ENCODE assay signal across 14 cellular contexts in genomic region chr2:233209978-233210680, GRCh38. TPM values are rescaled to one million over a fixed set of nuclear protein-coding genes. Genes with fewer than 3 reads are reported as not detected.
A peak's percentile ranks its signal among the peaks of the same experiment; 100 is the strongest.
DNase-seq lines count a peak whose midpoint lies in the region; ATAC-seq, FAIRE-seq and TF ChIP-seq lines count a peak whose summit lies in the region.
"Had no signal": no experiment of that assay in that cellular context is flagged by ENCODE, and none has a peak within 500 bp of the region (broad histone marks: within the 10 kb centered on the region; RNA-seq: fewer than 3 reads in every experiment).

No MANE protein-coding gene starts in this region.

- H2BK120ac ChIP-seq in mesenchymal stem cell (ENCODE audit: low read depth, low read length) = no peak overlapping the region

- H3K9me3 Mint-ChIP-seq in astrocyte (ENCODE audit: unreplicated experiment) = peaks cover 1% of the 10 kb centered on the region

- no peak overlapping the region for H2AFZ ChIP-seq in astrocyte (ENCODE audit: low read depth, low read length)
- no peak overlapping the region for H2AFZ ChIP-seq in mesenchymal stem cell (ENCODE audit: low read depth, low read length)

- H3K4ac ChIP-seq in mesenchymal stem cell (ENCODE audit: low read depth in 1 of 2, low read length in 2 of 2) = no peak overlapping the region

- H3K4me3 Mint-ChIP-seq in astrocyte (ENCODE audit: unreplicated experiment) = no peak overlapping the region

- H2AK5ac ChIP-seq in mesenchymal stem cell (ENCODE audit: low read length, severe bottlenecking) = peak overlapping the region; percentile 67

- peak; percentile 44 for DNase-seq in A172 (ENCODE audit: low spot score)
- peak; percentile 25 for DNase-seq in HK-2 (ENCODE audit: unreplicated experiment)
- no peak for DNase-seq in astrocyte (ENCODE audit: low read depth)
- DNase-seq in mesenchymal stem cell = no peak
- DNase-seq in AG20443 (ENCODE audit: low spot score) = no peak
- DNase-seq in H4 (ENCODE audit: low spot score) = no peak
- DNase-seq: activated CD8-positive, alpha-beta memory T cell treated with anti-CD3 and anti-CD28 coated beads for 24 hours; cerebellar nuclear complex; glutamatergic neuron; stimulated activated CD4-positive, alpha-beta T cell treated with anti-CD3 and anti-CD28 coated beads, Interleukin-12 subunit alpha, Interleukin-12 subunit beta, amount 100 ng/mL, for 4 hours; stimulated activated naive CD4-positive, alpha-beta T cell treated with Interleukin-2 at 50 U/mL for 16 hours had no signal

- H3K9me3 ChIP-seq in astrocyte (ENCODE audit: insufficient read depth, low read depth, low read length) (no peaks in the 10 kb centered on the region), mesenchymal stem cell (ENCODE audit: control insufficient read depth, low read length) (no peaks in the 10 kb centered on the region)

- no peaks in the 10 kb centered on the region for H3K27me3 ChIP-seq in astrocyte (ENCODE audit: insufficient read depth, low read length)
- H3K27me3 ChIP-seq in mesenchymal stem cell (ENCODE audit: control insufficient read depth in 1 of 2, insufficient read depth in 1 of 2, low read length in 2 of 2) = peaks cover 0 to 46% of the 10 kb centered on the region in 2 experiments

- no peak overlapping the region for H2BK12ac ChIP-seq in mesenchymal stem cell (ENCODE audit: low read length in 2 of 2)

- no peaks in the 10 kb centered on the region for H3K79me2 ChIP-seq in astrocyte (ENCODE audit: insufficient read depth, low read length)

- H2BK5ac ChIP-seq in mesenchymal stem cell (ENCODE audit: low read depth, low read length, poor library complexity, severe bottlenecking) = no peak overlapping the region

- H3K36me3 Mint-ChIP-seq in astrocyte (ENCODE audit: low read depth, unreplicated experiment) = no peaks in the 10 kb centered on the region

- no peak overlapping the region for H4K8ac ChIP-seq in mesenchymal stem cell (ENCODE audit: low read length)

- H3K4me2 ChIP-seq in astrocyte (ENCODE audit: low read length) (peak overlapping the region; percentile 82), mesenchymal stem cell (ENCODE audit: low read length, poor library complexity, severe bottlenecking) (no peak overlapping the region)

- H3K27ac ChIP-seq in astrocyte (ENCODE audit: low read depth, low read length) = no peak overlapping the region
- peak overlapping the region; percentile 92 for H3K27ac ChIP-seq in mesenchymal stem cell (ENCODE audit: low read length, poor library complexity, severe bottlenecking)

- no peak overlapping the region for H4K91ac ChIP-seq in mesenchymal stem cell (ENCODE audit: low read length)

- TF ChIP-seq CTCF in astrocyte (IDR thresholded peaks at IDR 0.05; ENCODE audit: insufficient read depth, low read depth, low read length) = no peak

- peaks cover 16% of the 10 kb centered on the region for H4K20me1 ChIP-seq in astrocyte (ENCODE audit: insufficient read depth, low read length)

- no peak for FAIRE-seq in astrocyte (lab: Jason Lieb, UNC)

- H3K27me3 Mint-ChIP-seq in astrocyte (ENCODE audit: low read depth, unreplicated experiment) = peaks cover 3% of the 10 kb centered on the region

- no peak overlapping the region for H3K18ac ChIP-seq in mesenchymal stem cell (ENCODE audit: low read depth in 1 of 2, low read length in 2 of 2)

- peak overlapping the region; percentile 22 for H3K27ac Mint-ChIP-seq in astrocyte (ENCODE audit: unreplicated experiment)

- H3K23ac ChIP-seq in mesenchymal stem cell (ENCODE audit: low read length in 2 of 2) = no peak overlapping the region

- H3K9ac ChIP-seq in astrocyte (ENCODE audit: low read length) (no peak overlapping the region), mesenchymal stem cell (ENCODE audit: low read length) (no peak overlapping the region)

- no peak overlapping the region for H3K4me3 ChIP-seq in astrocyte (ENCODE audit: insufficient read depth, low read depth, low read length)
- H3K4me3 ChIP-seq in mesenchymal stem cell (ENCODE audit: insufficient read depth in 1 of 2, low read depth in 1 of 2, low read length in 2 of 2) = no peak overlapping the region

- 68% methylated on average over 11 of the region's 12 CpGs for WGBS in mesenchymal stem cell

- H3K79me1 ChIP-seq in mesenchymal stem cell (replicated peaks; ENCODE audit: low read length, poor library complexity, severe bottlenecking) = no peaks in the 10 kb centered on the region

- no peak for ATAC-seq in GM19023 (IDR thresholded peaks at IDR 0.05; ENCODE audit: unreplicated experiment)
- no peak for ATAC-seq in HG02763 (IDR thresholded peaks at IDR 0.05; ENCODE audit: unreplicated experiment)
- ATAC-seq: Right ventricle myocardium inferior had no signal

- H2BK15ac ChIP-seq in mesenchymal stem cell (ENCODE audit: low read depth, poor library complexity, severe bottlenecking) = no peak overlapping the region

- peaks cover 31% of the 10 kb centered on the region for H3K4me1 Mint-ChIP-seq in astrocyte (ENCODE audit: low read depth, unreplicated experiment)

- peaks cover 34% of the 10 kb centered on the region for H3K4me1 ChIP-seq in astrocyte (ENCODE audit: insufficient read depth, low read length)
- H3K4me1 ChIP-seq in mesenchymal stem cell (ENCODE audit: control insufficient read depth, insufficient read depth, low read depth, low read length) = peaks cover 33% of the 10 kb centered on the region

- H3K36me3 ChIP-seq in astrocyte (ENCODE audit: insufficient read depth, low read length) (no peaks in the 10 kb centered on the region), mesenchymal stem cell (ENCODE audit: control insufficient read depth in 1 of 2, insufficient read depth in 2 of 2, low read depth in 1 of 2, low read length in 2 of 2) (no peaks in the 10 kb centered on the region)

- H3K14ac ChIP-seq in mesenchymal stem cell (ENCODE audit: low read length in 2 of 2) = no peak overlapping the region

RNA-seq across cellular contexts. Expression of gene ATG16L1, which starts 41.3 kb away (rescaled TPM):
- 42.3 and 53.6 TPM in 2 replicates for total RNA-seq in A172 (2014; rRNA removed; shearing (Covaris generic))
- 30.7 and 31.6 TPM in 2 replicates for total RNA-seq in astrocyte
- 16.0 TPM for polyA plus RNA-seq in mesenchymal stem cell (2013, experiment 1 of 2)
- polyA plus RNA-seq in mesenchymal stem cell (2013, experiment 2 of 2) = 14.3 TPM
- total RNA-seq in H4 (2014; rRNA removed; shearing (Covaris generic)) = 26.6 and 30.6 TPM in 2 replicates

Comparison
In these comparisons a context has a peak if more than half of its experiments do, and no peak if none do; other contexts are left out.
1. DNase-seq: peak in A172 (single experiment) and HK-2 (single experiment); none in astrocyte (single experiment), mesenchymal stem cell (single experiment), AG20443 (single experiment) and H4 (single experiment).